ENCODE assay signal across 14 cellular contexts in the genomic region with DNA sequence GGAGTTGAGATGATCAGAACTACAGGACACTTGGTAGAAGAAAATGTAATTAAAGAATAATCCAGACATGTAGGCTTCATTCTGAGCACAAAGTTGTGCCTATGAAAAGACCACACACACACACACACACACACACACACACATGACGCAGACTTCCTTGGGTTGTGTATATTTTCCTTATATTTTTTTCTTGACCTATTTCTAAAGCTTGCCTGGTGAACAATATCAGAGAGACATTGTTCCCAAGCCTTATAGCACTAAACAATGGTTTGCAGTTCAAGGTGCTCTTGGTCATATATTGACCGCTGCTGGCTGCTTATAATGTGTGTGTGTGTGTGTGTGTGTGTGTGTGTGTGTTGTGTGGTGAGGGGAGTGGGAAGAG.
DNase-seq lines count a peak whose midpoint lies in the region; ATAC-seq and TF ChIP-seq lines count a peak whose summit lies in the region.
"Had no signal": no experiment of that assay in that cellular context is flagged by ENCODE, and none has a peak within 500 bp of the region (broad histone marks: within the 10 kb centered on the region; RNA-seq: fewer than 3 reads in every experiment).

No MANE protein-coding gene starts in this region.

- 65 to 70% methylated on average over 2 of the region's 2 CpGs for WGBS in sigmoid colon, 2 donors

- TF ChIP-seq CTCF in OCI-LY3 (IDR thresholded peaks at IDR 0.05; ENCODE audit: low read depth, low read length) (no peak), brain microvascular endothelial cell (IDR thresholded peaks at IDR 0.05; ENCODE audit: low read depth, low read length, missing control alignments) (no peak), sigmoid colon (IDR thresholded peaks at IDR 0.05) (no peak), BE2C (IDR thresholded peaks at IDR 0.05; ENCODE audit: low read depth, low read length) (no peak)

- no peak overlapping the region; the same call in 1 of the 2 replicates for H3K4me2 ChIP-seq in OCI-LY3 (ENCODE audit: low read length)

- ATAC-seq in HG02981 (IDR thresholded peaks at IDR 0.05; ENCODE audit: unreplicated experiment) = no peak
- ATAC-seq: K562, mucosa of descending colon had no signal

- intact Hi-C loops in sigmoid colon (cut with DNase I) = loop anchor here (5.0 to 10.0 kb wide), 2 partner anchors 158 to 1045 kb away; a partner anchor contains a TSS

- H3K9me3 ChIP-seq in OCI-LY3 (ENCODE audit: insufficient read depth, low read length) = no peaks in the 10 kb centered on the region
- no peaks in the 10 kb centered on the region for H3K9me3 ChIP-seq in sigmoid colon
- no peaks in the 10 kb centered on the region for H3K9me3 ChIP-seq in BE2C
- H3K9me3 ChIP-seq: mucosa of descending colon, testis had no signal

- TF ChIP-seq EP300 in sigmoid colon (IDR thresholded peaks at IDR 0.05) = no peak

- H3K79me2 ChIP-seq in ACC112 (ENCODE audit: control insufficient read depth, insufficient read depth, low read length, unreplicated experiment) (no peaks in the 10 kb centered on the region), OCI-LY3 (ENCODE audit: low read length) (no peaks in the 10 kb centered on the region)
- H3K79me2 ChIP-seq: parathyroid adenoma had no signal

- H2AFZ ChIP-seq in ACC112 (ENCODE audit: low read length, unreplicated experiment) (no peak overlapping the region), OCI-LY3 (ENCODE audit: low read depth, low read length) (no peak overlapping the region)
- H2AFZ ChIP-seq: parathyroid adenoma had no signal

- in situ Hi-C loops in brain microvascular endothelial cell (cut with HindIII; ENCODE audit: low pct_ligation_motif_present, low sequenced_read_pairs) = no loop called here

- H3K4me3 ChIP-seq in ACC112 (ENCODE audit: low read depth, low read length) = no peak overlapping the region
- no peak overlapping the region for H3K4me3 ChIP-seq in OCI-LY3 (ENCODE audit: low read length)
- no peak overlapping the region for H3K4me3 ChIP-seq in brain microvascular endothelial cell (ENCODE audit: low read depth, low read length)
- H3K4me3 ChIP-seq in sigmoid colon = no peak overlapping the region
- no peak overlapping the region for H3K4me3 ChIP-seq in BE2C (ENCODE audit: low read depth, low read length)
- H3K4me3 ChIP-seq: K562, mucosa of descending colon, testis had no signal

- no peak for TF ChIP-seq POLR2A in sigmoid colon (IDR thresholded peaks at IDR 0.05)

- H3K9ac ChIP-seq in OCI-LY3 (ENCODE audit: low read length) = 0 out of 2 replicates have a peak overlapping the region, but pooled peaks have one; percentile 57
- H3K9ac ChIP-seq: parathyroid adenoma had no signal

- DNase-seq in brain microvascular endothelial cell = peak; percentile 14
- no peak for DNase-seq in sigmoid colon
- no peak for DNase-seq in NCI-H146 treated with DMSO at 0.1 percent for 48 hours (lab: John Stamatoyannopoulos, UW; ENCODE audit: unreplicated experiment)
- no peak for DNase-seq in kidney tubule cell (ENCODE audit: low spot score)
- no peak for DNase-seq in BE2C
- DNase-seq: activated gamma-delta T cell, NCI-H345, testis had no signal

- peak overlapping the region; percentile 20; the same call in 1 of the 2 replicates for H3K27ac ChIP-seq in ACC112 (ENCODE audit: low read depth, low read length)
- no peak overlapping the region for H3K27ac ChIP-seq in OCI-LY3 (ENCODE audit: low read length)
- H3K27ac ChIP-seq in brain microvascular endothelial cell = peak overlapping the region; percentile 94
- H3K27ac ChIP-seq in sigmoid colon = peak overlapping the region; percentile 68 to 73 (median 72)
- H3K27ac ChIP-seq: parathyroid adenoma, testis had no signal

- no peaks in the 10 kb centered on the region for H4K20me1 ChIP-seq in OCI-LY3 (ENCODE audit: insufficient read depth, low read length)

- H3K27me3 ChIP-seq in ACC112 (ENCODE audit: insufficient read depth, low read length) = no peaks in the 10 kb centered on the region
- H3K27me3 ChIP-seq in OCI-LY3 (ENCODE audit: low read depth, low read length) = peaks cover 5% of the 10 kb centered on the region
- H3K27me3 ChIP-seq in brain microvascular endothelial cell (replicated peaks) = no peaks in the 10 kb centered on the region
- H3K27me3 ChIP-seq in sigmoid colon = no peaks in the 10 kb centered on the region
- no peaks in the 10 kb centered on the region for H3K27me3 ChIP-seq in BE2C
- H3K27me3 ChIP-seq: testis had no signal

- H3K36me3 ChIP-seq in ACC112 (ENCODE audit: insufficient read depth, low read length) (peaks cover under 1% of the 10 kb centered on the region; the same call in 1 of the 2 replicates), OCI-LY3 (replicated peaks; ENCODE audit: low read depth, low read length) (no peaks in the 10 kb centered on the region), brain microvascular endothelial cell (replicated peaks) (peaks cover 39% of the 10 kb centered on the region), sigmoid colon (no peaks in the 10 kb centered on the region), BE2C (no peaks in the 10 kb centered on the region)

- H3K4me1 ChIP-seq in ACC112 (ENCODE audit: control insufficient read depth, insufficient read depth, low read length, unreplicated experiment) (peaks cover 20% of the 10 kb centered on the region), OCI-LY3 (ENCODE audit: low read length) (peaks cover 35% of the 10 kb centered on the region), sigmoid colon (peaks cover 0 to 29% (median 15%) of the 10 kb centered on the region in 4 donors), BE2C (no peaks in the 10 kb centered on the region)
- H3K4me1 ChIP-seq: parathyroid adenoma had no signal
